Comparison of ENCODE assay signal across 7 cellular contexts in genomic region chr7:1838911-1839531, GRCh38.
DNase-seq lines count a peak whose midpoint lies in the region; ATAC-seq, FAIRE-seq and TF ChIP-seq lines count a peak whose summit lies in the region.
"Not testable (repeated sequence)": the region's sequence is repeated elsewhere in the genome, so short reads cannot be mapped to it uniquely, and the experiment has no call there.

No MANE protein-coding gene starts in this region.

- H4K20me1 ChIP-seq in K562 (replicated peaks; ENCODE audit: control insufficient read depth, insufficient read depth, low read length): not testable (repeated sequence)

- not testable (repeated sequence) for TF ChIP-seq EP300 in K562 (IDR thresholded peaks at IDR 0.05; ENCODE audit: low read length)

- not testable (repeated sequence) for BruUV-seq in K562 (replicated peaks; lab: Mats Ljungman, UMichigan)

- not testable (repeated sequence) for H3K79me2 ChIP-seq in K562 (ENCODE audit: control insufficient read depth, insufficient read depth, low read length)

- peak overlapping the region; percentile 17; the same call in 1 of the 2 replicates for H3K4me3 ChIP-seq in HFF-Myc (replicated peaks; ENCODE audit: low read depth, low read length)
- H3K4me3 ChIP-seq in K562: not testable (repeated sequence)

- ATAC-seq in SK-N-SH treated with all-trans-retinoic acid at 6 μM for 48 hours: peak; percentile 50
- not testable (repeated sequence) for ATAC-seq in K562, left cardiac atrium

- H3K9me1 ChIP-seq in K562 (ENCODE audit: control insufficient read depth, insufficient read depth, low read length): not testable (repeated sequence)

- not testable (repeated sequence) for H3K27ac ChIP-seq in K562 (ENCODE audit: extremely low read depth, low read depth, low read length)

- peaks cover 0 to 30% of the 10 kb centered on the region in 2 experiments; a peak in 2 of 5 replicates for H3K4me1 ChIP-seq in K562 (replicated peaks in 1 of 2; ENCODE audit: control insufficient read depth in 2 of 2, insufficient read depth in 2 of 2, low read length in 2 of 2)

- 95% methylated on average over 10 of the region's 21 CpGs for WGBS in K562 (ENCODE audit: insufficient coverage, low coverage, missing lambda C conversion rate)

- not testable (repeated sequence) for H3K27me3 ChIP-seq in K562 (ENCODE audit: control insufficient read depth in 2 of 2, insufficient read depth in 2 of 2, low read length in 2 of 2)

- POLR2A ChIA-PET in K562 (lab: Yijun Ruan, JAX): not testable (repeated sequence)

- H3K9ac ChIP-seq in K562 (ENCODE audit: insufficient read depth in 1 of 2, low read depth in 2 of 2, low read length in 2 of 2): not testable (repeated sequence)

- H3K4me2 ChIP-seq in K562 (ENCODE audit: insufficient read depth, low read length): not testable (repeated sequence)

- not testable (repeated sequence) for DNase-seq in HFF-Myc (ENCODE audit: extremely low read depth, low read depth); K562 (ENCODE audit: extremely low read depth in 1 of 4, low spot score in 3 of 4); urothelium cell line (ENCODE audit: low spot score)
- peak; percentile 8 for DNase-seq in left cardiac atrium
- peak; percentile 68 for DNase-seq in mesenteric fat pad (ENCODE audit: low spot score)
- DNase-seq in posterior vena cava (ENCODE audit: low spot score): peak; percentile 69

- intact Hi-C loops in K562 (cut with micrococcal nuclease); left cardiac atrium (cut with DNase I); posterior vena cava (cut with DNase I): not testable (repeated sequence)

- not testable (repeated sequence) for TF ChIP-seq POLR2A in K562 (conservative IDR thresholded peaks at IDR 0.05)

- H3K36me3 ChIP-seq in K562 (ENCODE audit: control insufficient read depth, insufficient read depth, low read length): not testable (repeated sequence)

- TF ChIP-seq CTCF in HFF-Myc (IDR thresholded peaks at IDR 0.05; ENCODE audit: low read depth, low read length, missing control alignments); K562 (IDR thresholded peaks at IDR 0.05 in 2 of 3, conservative IDR thresholded peaks at IDR 0.05 in 1 of 3; ENCODE audit: insufficient read depth in 2 of 3, low read depth in 1 of 3, low read length in 3 of 3): not testable (repeated sequence)

- not testable (repeated sequence) for H3K9me3 ChIP-seq in K562 (replicated peaks; ENCODE audit: control insufficient read depth, insufficient read depth, low read depth, low read length)

- not testable (repeated sequence) for H2AFZ ChIP-seq in K562 (ENCODE audit: low read depth, low read length)

- not testable (repeated sequence) for FAIRE-seq in K562 (lab: Jason Lieb, UNC)
- FAIRE-seq in urothelium cell line (lab: Jason Lieb, UNC): peak; percentile 73

- in situ Hi-C loops in K562 (cut with MboI): not testable (repeated sequence)

- not testable (repeated sequence) for TF ChIP-seq RAD21 in K562 (CRISPR knock-in tag; conservative IDR thresholded peaks at IDR 0.05 in 1 of 2, IDR thresholded peaks at IDR 0.05 in 1 of 2)

- CTCF ChIA-PET in K562 (lab: Yijun Ruan, JAX; ENCODE audit: low intra/inter-chr PET ratio): not testable (repeated sequence)

TF ChIP-seq in SK-N-SH treated with all-trans-retinoic acid at 6 μM for 48 hours, 23 proteins besides CTCF, POLR2A, EP300 and RAD21:
- TF ChIP-seq TCF4 (CRISPR knock-in tag; IDR thresholded peaks at IDR 0.05; ENCODE audit: borderline replicate concordance): peak; percentile 60; the same call in 1 of the 2 replicates

TF ChIP-seq in K562, 482 proteins besides CTCF, POLR2A, EP300 and RAD21:
- TF ChIP-seq POLR2G (IDR thresholded peaks at IDR 0.05; ENCODE audit: low read depth, low read length): peak; percentile 50; the same call in 1 of the 2 replicates
